In genomic region chr6:147203311-147204059, GRCh38 we compare ENCODE assay signal across 1 cellular context.
TF ChIP-seq lines count a peak whose summit lies in the region.

No MANE protein-coding gene starts in this region.

TF ChIP-seq in SK-N-SH, 30 proteins besides CTCF, POLR2A, EP300 and RAD21 (continued from another document):
- TF ChIP-seq JUND (IDR thresholded peaks at IDR 0.05) (no peak), RFX5 (IDR thresholded peaks at IDR 0.05; ENCODE audit: low read length) (no peak), NRF1 (IDR thresholded peaks at IDR 0.05; ENCODE audit: low read depth, low read length) (peak; percentile 76), TCF12 (IDR thresholded peaks at IDR 0.05) (no peak), GABPA (IDR thresholded peaks at IDR 0.05; ENCODE audit: low read depth) (no peak), TEAD4 (IDR thresholded peaks at IDR 0.05; ENCODE audit: borderline replicate concordance, insufficient read depth) (no peak), MXI1 (IDR thresholded peaks at IDR 0.05; ENCODE audit: low read depth, low read length) (peak; percentile 54; the same call in 1 of the 2 replicates), TAF1 (IDR thresholded peaks at IDR 0.05; ENCODE audit: borderline replicate concordance, low read depth, low read length) (peak; percentile 12), YY1 (IDR thresholded peaks at IDR 0.05; ENCODE audit: low read depth) (no peak)
